8 cellular contexts compared by ENCODE assay signal in genomic region chr20:49187330-49188100, GRCh38. TPM values are rescaled to one million over a fixed set of nuclear protein-coding genes. Genes with fewer than 3 reads are reported as not detected.
DNase-seq lines count a peak whose midpoint lies in the region; ATAC-seq and TF ChIP-seq lines count a peak whose summit lies in the region.

No MANE protein-coding gene starts in this region.

- H3K9me3 Mint-ChIP-seq in endodermal cell: peaks cover 1% of the 10 kb centered on the region
- no peaks in the 10 kb centered on the region for H3K9me3 Mint-ChIP-seq in natural killer cell treated with Interleukin-12 subunit alpha and Interleukin-12 subunit beta and Interleukin-15 and Interleukin-18, amount 100 ng/mL, for 72 hours

- intact Hi-C loops in upper lobe of right lung (cut with DNase I): no loop called here

- DNase-seq in AG08395 (ENCODE audit: low spot score) (peak; percentile 26), GM19238 (ENCODE audit: insufficient read length, low spot score) (peak; percentile 40), HPDE6-E6E7 (ENCODE audit: extremely low spot score) (peak; percentile 23), endodermal cell (peak; percentile 66), upper lobe of right lung (peak; percentile 43)
- DNase-seq in natural killer cell treated with Interleukin-12 subunit alpha and Interleukin-12 subunit beta and Interleukin-15 and Interleukin-18, amount 100 ng/mL, for 72 hours (ENCODE audit: low spot score): peak; percentile 67

- H3K27me3 Mint-ChIP-seq in endodermal cell (ENCODE audit: insufficient read depth): peaks cover 3% of the 10 kb centered on the region
- H3K27me3 Mint-ChIP-seq in natural killer cell treated with Interleukin-12 subunit alpha and Interleukin-12 subunit beta and Interleukin-15 and Interleukin-18, amount 100 ng/mL, for 72 hours: peaks cover 0 to 2% of the 10 kb centered on the region in 2 donors

- ATAC-seq in activated CD4-positive, CD25-positive, alpha-beta regulatory T cell treated with anti-CD3 and anti-CD28 coated beads, Interleukin-2, amount 50 U/mL, for 24 hours: peak; percentile 31 to 33
- peak; percentile 57 to 63 for ATAC-seq in natural killer cell treated with Interleukin-12 subunit alpha and Interleukin-12 subunit beta and Interleukin-15 and Interleukin-18, amount 100 ng/mL, for 72 hours
- ATAC-seq in upper lobe of right lung (peak; percentile 58), GM21423 (IDR thresholded peaks at IDR 0.05; ENCODE audit: unreplicated experiment) (no peak)

- H3K36me3 ChIP-seq in endodermal cell (ENCODE audit: control insufficient read depth, insufficient read depth, low read length): peaks cover 5% of the 10 kb centered on the region
- H3K36me3 ChIP-seq in upper lobe of right lung: peaks cover 7% of the 10 kb centered on the region

- peaks cover 16% of the 10 kb centered on the region for H3K4me1 Mint-ChIP-seq in endodermal cell
- H3K4me1 Mint-ChIP-seq in natural killer cell treated with Interleukin-12 subunit alpha and Interleukin-12 subunit beta and Interleukin-15 and Interleukin-18, amount 100 ng/mL, for 72 hours (ENCODE audit: low read depth in 2 of 2): peaks cover 29 to 50% of the 10 kb centered on the region in 2 donors

- H3K9ac ChIP-seq in endodermal cell (ENCODE audit: extremely low read depth, low read length, poor library complexity, severe bottlenecking): peak overlapping the region; percentile 52

- peak overlapping the region; percentile 87 for H3K4me3 Mint-ChIP-seq in endodermal cell
- peak overlapping the region; percentile 100 for H3K4me3 Mint-ChIP-seq in natural killer cell treated with Interleukin-12 subunit alpha and Interleukin-12 subunit beta and Interleukin-15 and Interleukin-18, amount 100 ng/mL, for 72 hours

- H3K27me3 ChIP-seq in endodermal cell (ENCODE audit: control insufficient read depth, insufficient read depth, low read length, poor library complexity, severe bottlenecking) (no peaks in the 10 kb centered on the region), upper lobe of right lung (no peaks in the 10 kb centered on the region)

- H3K27ac Mint-ChIP-seq in endodermal cell: peak overlapping the region; percentile 79
- peak overlapping the region; percentile 83 to 94 for H3K27ac Mint-ChIP-seq in natural killer cell treated with Interleukin-12 subunit alpha and Interleukin-12 subunit beta and Interleukin-15 and Interleukin-18, amount 100 ng/mL, for 72 hours

- H3K4me1 ChIP-seq in endodermal cell (ENCODE audit: control insufficient read depth, insufficient read depth, low read length): no peaks in the 10 kb centered on the region
- peaks cover 29% of the 10 kb centered on the region for H3K4me1 ChIP-seq in upper lobe of right lung

- H3K36me3 Mint-ChIP-seq in endodermal cell (ENCODE audit: low read depth): peaks cover 1% of the 10 kb centered on the region
- H3K36me3 Mint-ChIP-seq in natural killer cell treated with Interleukin-12 subunit alpha and Interleukin-12 subunit beta and Interleukin-15 and Interleukin-18, amount 100 ng/mL, for 72 hours: peaks cover 7% of the 10 kb centered on the region

- H3K27ac ChIP-seq in endodermal cell (ENCODE audit: low read depth, low read length) (peak overlapping the region; percentile 76), upper lobe of right lung (peak overlapping the region; percentile 82)

- TF ChIP-seq CTCF in endodermal cell (conservative IDR thresholded peaks at IDR 0.05) (no peak), upper lobe of right lung (IDR thresholded peaks at IDR 0.05) (no peak)

- H3K9me3 ChIP-seq in endodermal cell (ENCODE audit: control insufficient read depth, low read length): no peaks in the 10 kb centered on the region
- no peaks in the 10 kb centered on the region for H3K9me3 ChIP-seq in upper lobe of right lung

- H3K4me3 ChIP-seq in endodermal cell (ENCODE audit: low read length): peak overlapping the region; percentile 92
- H3K4me3 ChIP-seq in upper lobe of right lung: peak overlapping the region; percentile 80

- WGBS in endodermal cell (ENCODE audit: insufficient coverage in 1 of 2, insufficient read length in 1 of 2), 2 experiments: 0% methylated on average over 10 to 56 of the region's 58 CpGs

RNA-seq across cellular contexts. Expression of gene STAU1, which starts 0.6 kb away (rescaled TPM):
- total RNA-seq in endodermal cell (10 to 100 TPM; 90.2 to 95.5 TPM), upper lobe of right lung (76.0 TPM)
- 85.0 TPM for polyA plus RNA-seq in endodermal cell (2013, experiment 1 of 2)
- 80.5 TPM for polyA plus RNA-seq in endodermal cell (2013, experiment 2 of 2)
- total RNA-seq in natural killer cell treated with Interleukin-12 subunit alpha and Interleukin-12 subunit beta and Interleukin-15 and Interleukin-18, amount 100 ng/mL, for 72 hours: 10 to 100 TPM; 77.7 to 86.4 TPM

RNA-seq across cellular contexts. Expression of gene DDX27, which starts 31.7 kb away (rescaled TPM):
- total RNA-seq in endodermal cell (10 to 100 TPM; 40.4 to 45.2 TPM), upper lobe of right lung (25.9 TPM)
- 36.8 TPM for polyA plus RNA-seq in endodermal cell (2013, experiment 1 of 2)
- polyA plus RNA-seq in endodermal cell (2013, experiment 2 of 2): 31.5 TPM
- 10 to 100 TPM; 41.4 to 60.2 TPM for total RNA-seq in natural killer cell treated with Interleukin-12 subunit alpha and Interleukin-12 subunit beta and Interleukin-15 and Interleukin-18, amount 100 ng/mL, for 72 hours
